21 cellular contexts compared by ENCODE assay signal in the genomic region with DNA sequence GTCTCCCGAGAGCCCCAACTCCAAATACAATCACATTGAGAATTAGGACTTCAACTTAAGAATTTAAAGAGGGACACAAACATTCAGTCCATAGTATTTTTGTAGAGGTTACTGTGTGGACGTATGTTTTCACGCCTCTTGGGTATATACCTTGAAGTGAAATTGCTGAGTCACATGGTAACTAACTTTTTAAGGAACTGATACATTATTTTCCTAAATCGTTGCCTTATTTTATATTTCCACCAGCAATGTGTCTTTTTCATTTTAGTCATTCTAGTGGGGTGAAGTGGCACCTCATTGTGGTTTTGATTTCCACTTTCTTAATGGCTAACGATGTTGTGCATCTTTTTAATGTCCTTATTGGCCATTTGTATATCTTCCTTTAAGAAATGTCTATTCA. TPM values are rescaled to one million over a fixed set of nuclear protein-coding genes. Genes with fewer than 3 reads are reported as not detected.
DNase-seq lines count a peak whose midpoint lies in the region; ATAC-seq and TF ChIP-seq lines count a peak whose summit lies in the region.
"Had no signal": no experiment of that assay in that cellular context is flagged by ENCODE, and none has a peak within 500 bp of the region (broad histone marks: within the 10 kb centered on the region; RNA-seq: fewer than 3 reads in every experiment).

No MANE protein-coding gene starts in this region.

- ATAC-seq in GM21619 (IDR thresholded peaks at IDR 0.05; ENCODE audit: unreplicated experiment) (peak; percentile 46), HG03469 (IDR thresholded peaks at IDR 0.05; ENCODE audit: unreplicated experiment) (peak; percentile 47), natural killer cell (no peak)

- 54 to 70% (median 56%) methylated on average over 5 of the region's 5 CpGs for WGBS in adrenal gland, 4 donors

- no peaks in the 10 kb centered on the region for H3K9me3 Mint-ChIP-seq in natural killer cell
- no peaks in the 10 kb centered on the region for H3K9me3 Mint-ChIP-seq in endothelial cell (ENCODE audit: unreplicated experiment)
- H3K9me3 Mint-ChIP-seq: immature natural killer cell had no signal

- peak; percentile 31 to 84 for DNase-seq in NOMO-1 (lab: John Stamatoyannopoulos, UW; ENCODE audit: unreplicated experiment in 2 of 2)
- DNase-seq in NOMO-1 treated with dmso at 0.1 percent for 144 hours (lab: John Stamatoyannopoulos, UW; ENCODE audit: unreplicated experiment) = no peak
- DNase-seq in natural killer cell = no peak
- no peak for DNase-seq in adrenal gland
- DNase-seq in endothelial cell (ENCODE audit: low spot score) = no peak
- no peak for DNase-seq in globus pallidus (ENCODE audit: low spot score)
- DNase-seq: brain microvascular endothelial cell; COR-L47; effector memory CD4-positive, alpha-beta T cell; GF-D8; immature natural killer cell; midbrain; NCI-H187 treated with DMSO at 0.1 percent for 48 hours; NCI-H526 treated with DMSO at 0.1 percent for 48 hours; SHP77 treated with DMSO at 0.1 percent for 48 hours had no signal

- no peaks in the 10 kb centered on the region for H3K36me3 Mint-ChIP-seq in natural killer cell
- H3K36me3 Mint-ChIP-seq in endothelial cell (ENCODE audit: low read depth, unreplicated experiment) = no peaks in the 10 kb centered on the region

- no peaks in the 10 kb centered on the region for H3K4me1 ChIP-seq in adrenal gland (replicated peaks in 1 of 2)

- H3K36me3 ChIP-seq in adrenal gland (replicated peaks in 1 of 2) = no peaks in the 10 kb centered on the region
- H3K36me3 ChIP-seq: brain microvascular endothelial cell, thoracic aorta had no signal

- H3K27ac ChIP-seq in adrenal gland = no peak overlapping the region
- H3K27ac ChIP-seq: 22Rv1, brain microvascular endothelial cell, thoracic aorta had no signal

- intact Hi-C loops in natural killer cell (cut with micrococcal nuclease) = no loop called here
- intact Hi-C loops in adrenal gland (cut with DNase I) = no loop called here

- H3K27me3 Mint-ChIP-seq in natural killer cell (ENCODE audit: low read depth in 2 of 2) = no peaks in the 10 kb centered on the region
- no peaks in the 10 kb centered on the region for H3K27me3 Mint-ChIP-seq in endothelial cell (ENCODE audit: unreplicated experiment)

- H3K9me3 ChIP-seq in adrenal gland (replicated peaks in 1 of 3) = no peaks in the 10 kb centered on the region
- H3K9me3 ChIP-seq: thoracic aorta had no signal

- H3K27me3 ChIP-seq in adrenal gland = no peaks in the 10 kb centered on the region

- peak overlapping the region; percentile 50 to 53 for H3K27ac Mint-ChIP-seq in natural killer cell
- no peak overlapping the region for H3K27ac Mint-ChIP-seq in endothelial cell (ENCODE audit: unreplicated experiment)

- TF ChIP-seq POLR2A in adrenal gland (IDR thresholded peaks at IDR 0.05) = no peak

- H3K4me1 Mint-ChIP-seq in natural killer cell (peaks cover 26 to 45% of the 10 kb centered on the region in 2 donors), endothelial cell (ENCODE audit: unreplicated experiment) (no peaks in the 10 kb centered on the region)

- H3K4me3 Mint-ChIP-seq in natural killer cell (no peak overlapping the region), endothelial cell (ENCODE audit: unreplicated experiment) (no peak overlapping the region)

- no peak for TF ChIP-seq CTCF in natural killer cell (IDR thresholded peaks at IDR 0.05)
- TF ChIP-seq CTCF in adrenal gland (IDR thresholded peaks at IDR 0.05) = no peak
- no peak for TF ChIP-seq CTCF in endothelial cell (IDR thresholded peaks at IDR 0.05; ENCODE audit: unreplicated experiment)

- H3K4me3 ChIP-seq in adrenal gland = no peak overlapping the region
- H3K4me3 ChIP-seq: smooth muscle cell, thoracic aorta had no signal

RNA-seq across cellular contexts. Expression of a gene that starts 11.8 kb away (rescaled TPM):
- 100 to 1,000 TPM; 164 to 199 (median 198) TPM for total RNA-seq in natural killer cell
- 1 to 10 TPM in 5 of 8 donors, under 1 TPM in 3; 0.12 to 2.9 (median 1.4) TPM for total RNA-seq in adrenal gland
- 1 to 10 TPM; 1.0 to 4.3 (median 1.3) TPM for polyA plus RNA-seq in adrenal gland
- 0.36 TPM for total RNA-seq in endothelial cell (ENCODE audit: unreplicated experiment)
- total RNA-seq: LHCN-M2, smooth muscle cell had no signal

RNA-seq across cellular contexts. Expression of a gene that starts 25.2 kb away (rescaled TPM):
- total RNA-seq in natural killer cell = 10 to 100 TPM; 40.8 to 61.0 (median 51.8) TPM
- 10 to 100 TPM; 18.8 to 46.6 (median 31.8) TPM for total RNA-seq in adrenal gland
- 10 to 100 TPM in 1 of 3 donors, 1 to 10 TPM in 2; 6.0 to 25.4 (median 8.0) TPM for polyA plus RNA-seq in adrenal gland
- 6.0 TPM for total RNA-seq in endothelial cell (ENCODE audit: unreplicated experiment)

RNA-seq across cellular contexts. Expression of a gene that starts 25.2 kb away (rescaled TPM):
- 10 to 100 TPM; 23.8 to 41.1 (median 38.5) TPM for total RNA-seq in natural killer cell
- 10 to 100 TPM; 20.8 to 65.9 (median 43.4) TPM for total RNA-seq in adrenal gland
- polyA plus RNA-seq in adrenal gland = 10 to 100 TPM; 29.5 to 70.5 (median 32.3) TPM
- 2.7 TPM for total RNA-seq in endothelial cell (ENCODE audit: unreplicated experiment)

Comparison
In these comparisons a context has a peak if more than half of its experiments do, and no peak if none do; other contexts are left out.
1. DNase-seq: peak in NOMO-1 (2 of 2); none in NOMO-1 treated with dmso at 0.1 percent for 144 hours (single experiment), natural killer cell (single experiment), adrenal gland (0 of 7), endothelial cell (single experiment) and globus pallidus (single experiment).
2. ATAC-seq: peak in GM21619 (single experiment) and HG03469 (single experiment); none in natural killer cell (0 of 3).
3. RNA of a gene that starts 11.8 kb away (total RNA-seq): 164 to 199 TPM in natural killer cell; 0.12 to 2.9 TPM in adrenal gland and 0.36 TPM in endothelial cell (single experiment); every median in the first group is over 10 times any median in the second.